Comparison of ENCODE assay signal across 8 cellular contexts in genomic region chr4:151760713-151761661, GRCh38. TPM values are rescaled to one million over a fixed set of nuclear protein-coding genes. Genes with fewer than 3 reads are reported as not detected.
DNase-seq lines count a peak whose midpoint lies in the region; ATAC-seq and TF ChIP-seq lines count a peak whose summit lies in the region.

Gene GATB (minus strand): TSS chr4:151761007. CDS start chr4:151760982, 25 bp downstream.

- no peaks in the 10 kb centered on the region for H3K27me3 ChIP-seq in CD4-positive, alpha-beta memory T cell (ENCODE audit: insufficient read depth, low read length)
- H3K27me3 ChIP-seq in dorsolateral prefrontal cortex (peaks cover 0 to 4% (median 0%) of the 10 kb centered on the region in 45 donors), liver (ENCODE audit: control insufficient read depth in 4 of 4, insufficient read depth in 4 of 4, low read length in 3 of 4) (no peaks in the 10 kb centered on the region)

- CTCF ChIA-PET in CD4-positive, alpha-beta memory T cell (lab: Charles Lee; ENCODE audit: partially characterized antibody), result interaction anchor here (1.3 to 1.5 kb wide), 2 partner anchors 9 to 42 kb away, joined by 3 read pairs; no protein-coding TSS in a partner anchor

- no peaks in the 10 kb centered on the region for H3K36me3 ChIP-seq in CD4-positive, alpha-beta memory T cell (ENCODE audit: insufficient read depth, low read length)
- peaks cover 0 to 14% (median 9%) of the 10 kb centered on the region in 4 donors for H3K36me3 ChIP-seq in liver (ENCODE audit: control insufficient read depth in 4 of 4, insufficient read depth in 3 of 4, low read depth in 1 of 4, low read length in 3 of 4)

- intact Hi-C loops in CD4-positive, alpha-beta memory T cell (cut with micrococcal nuclease), result loop anchor here (1.0 to 5.0 kb wide), 8 partner anchors 341 to 1018 kb away; partner anchors contain the start of genes ARFIP1, FBXW7, FHIP1A and RPS3A
- intact Hi-C loops in dorsolateral prefrontal cortex (cut with DNase I), result loop anchor here (2.0 to 10.0 kb wide), 5 partner anchors 44 to 664 kb away; partner anchors contain the start of gene RPS3A (in 1 of the 2)

- no peaks in the 10 kb centered on the region for H3K9me3 Mint-ChIP-seq in CD4-positive, alpha-beta memory T cell

- peaks cover 1% of the 10 kb centered on the region in 2 donors for H3K27me3 Mint-ChIP-seq in CD4-positive, alpha-beta memory T cell

- peak within 1 kb of the TSS; percentile 87 to 98 (median 97) for H3K27ac Mint-ChIP-seq in CD4-positive, alpha-beta memory T cell

- H3K36me3 Mint-ChIP-seq in CD4-positive, alpha-beta memory T cell, result peaks cover 11 to 14% of the 10 kb centered on the region in 2 donors

- H3K9me3 ChIP-seq in CD4-positive, alpha-beta memory T cell (ENCODE audit: control insufficient read depth in 1 of 2, low read length in 2 of 2), result no peaks in the 10 kb centered on the region
- H3K9me3 ChIP-seq in liver (ENCODE audit: control insufficient read depth in 4 of 4, low read length in 3 of 4), result no peaks in the 10 kb centered on the region

- 5% methylated on average over 35 of the region's 35 CpGs for WGBS in liver

- peak; percentile 91 to 97 (median 93) for DNase-seq in CD4-positive, alpha-beta memory T cell
- DNase-seq in NCI-H82 (lab: John Stamatoyannopoulos, UW) (peak; percentile 98), dorsolateral prefrontal cortex (peak; percentile 91 to 99 (median 96))
- DNase-seq in activated CD4-positive, alpha-beta T cell treated with anti-CD3 and anti-CD28 coated beads, Interleukin-2, amount 50 U/mL, for 48 hours, result peak; percentile 84 to 89
- DNase-seq in stimulated activated CD4-positive, alpha-beta T cell treated with anti-CD3 and anti-CD28 coated beads, Interleukin-4, amount 100 ng/mL, for 24 hours, result peak; percentile 94

- H3K4me1 ChIP-seq in CD4-positive, alpha-beta memory T cell (ENCODE audit: insufficient read depth, low read length), result peaks cover 13% of the 10 kb centered on the region
- H3K4me1 ChIP-seq in liver (ENCODE audit: control insufficient read depth in 4 of 4, insufficient read depth in 4 of 4, low read length in 3 of 4), result peaks cover 0 to 14% (median 14%) of the 10 kb centered on the region in 4 donors

- ATAC-seq in GM19438 (IDR thresholded peaks at IDR 0.05; ENCODE audit: low read depth, unreplicated experiment) (peak; percentile 100), HG03575 (IDR thresholded peaks at IDR 0.05; ENCODE audit: extremely low read depth, insufficient number of reproducible peaks, low FRiP score, unreplicated experiment) (peak; percentile 99)

- H3K4me1 Mint-ChIP-seq in CD4-positive, alpha-beta memory T cell, result peaks cover 13 to 19% (median 17%) of the 10 kb centered on the region in 4 donors

- H3K9ac ChIP-seq in liver (ENCODE audit: low read depth in 1 of 2, low read length in 2 of 2), result peak within 1 kb of the TSS; percentile 67 to 78

- H3K27ac ChIP-seq in CD4-positive, alpha-beta memory T cell (ENCODE audit: low read depth, low read length), result peak within 1 kb of the TSS; percentile 60
- H3K27ac ChIP-seq in dorsolateral prefrontal cortex, result peak within 1 kb of the TSS in 57 of 59 donors; percentile 7 to 93 (median 81)
- H3K27ac ChIP-seq in liver (ENCODE audit: low read depth in 1 of 2, low read length in 2 of 2), result peak within 1 kb of the TSS in 1 of 2 donors; percentile 33

- TF ChIP-seq RAD21 in liver (IDR thresholded peaks at IDR 0.05), result peak; percentile 68 to 72

- POLR2A ChIA-PET in CD4-positive, alpha-beta memory T cell (lab: Charles Lee; ENCODE audit: partially characterized antibody), result interaction anchor here (0.6 to 1.7 kb wide), 7 partner anchors 18 to 775 kb away, joined by 3 to 7 read pairs (median 3); partner anchors contain the start of genes FBXW7 and RPS3A

- H3K4me3 ChIP-seq in CD4-positive, alpha-beta memory T cell (ENCODE audit: low read length in 2 of 2), result peak within 1 kb of the TSS; percentile 77 to 84
- peak within 1 kb of the TSS; percentile 61 to 98 (median 85) for H3K4me3 ChIP-seq in dorsolateral prefrontal cortex
- peak within 1 kb of the TSS; percentile 79 to 93 (median 92) for H3K4me3 ChIP-seq in liver (ENCODE audit: low read depth in 1 of 3, low read length in 3 of 3)

- TF ChIP-seq CTCF in dorsolateral prefrontal cortex (IDR thresholded peaks at IDR 0.05 in 54 of 56, conservative IDR thresholded peaks at IDR 0.05 in 2 of 56; ENCODE audit: low read depth in 1 of 56, partially characterized antibody in 56 of 56), result peak in 55 of 56 donors; percentile 32 to 82 (median 69)
- TF ChIP-seq CTCF in liver (IDR thresholded peaks at IDR 0.05; ENCODE audit: low read depth, low read length, missing input control), result peak; percentile 31

- H3K4me3 Mint-ChIP-seq in CD4-positive, alpha-beta memory T cell, result peak within 1 kb of the TSS; percentile 96 to 100 (median 98)

TF ChIP-seq in liver, 16 proteins besides CTCF, POLR2A, EP300 and RAD21:
- TF ChIP-seq FOXA1 (IDR thresholded peaks at IDR 0.05), result no peak
- no peak for TF ChIP-seq HNF4A (conservative IDR thresholded peaks at IDR 0.05)
- TF ChIP-seq HNF4G (IDR thresholded peaks at IDR 0.05), result no peak
- peak in 1 of 2 donors; percentile 8 for TF ChIP-seq RXRA (IDR thresholded peaks at IDR 0.05)
- no peak for TF ChIP-seq NR2F2 (IDR thresholded peaks at IDR 0.05)
- peak; percentile 70 for TF ChIP-seq MAX (IDR thresholded peaks at IDR 0.05)
- peak; percentile 81 for TF ChIP-seq TAF1 (conservative IDR thresholded peaks at IDR 0.05)
- TF ChIP-seq JUND (IDR thresholded peaks at IDR 0.05), result peak in 1 of 2 donors; percentile 37
- peak; percentile 12 for TF ChIP-seq FOXA2 (IDR thresholded peaks at IDR 0.05)
- peak; percentile 99 for TF ChIP-seq YY1 (IDR thresholded peaks at IDR 0.05)
- no peak for TF ChIP-seq ATF3 (IDR thresholded peaks at IDR 0.05)
- peak; percentile 83 to 96 for TF ChIP-seq GABPA (IDR thresholded peaks at IDR 0.05 in 1 of 2, conservative IDR thresholded peaks at IDR 0.05 in 1 of 2)
- TF ChIP-seq SP1 (IDR thresholded peaks at IDR 0.05), result peak; percentile 56
- TF ChIP-seq REST (IDR thresholded peaks at IDR 0.05), result peak; percentile 52
- no peak for TF ChIP-seq EGR1 (IDR thresholded peaks at IDR 0.05; ENCODE audit: low read depth in 2 of 2)
- peak; percentile 92 for TF ChIP-seq ZBTB33 (IDR thresholded peaks at IDR 0.05)

RNA-seq across cellular contexts. Expression of gene GATB, which starts in this region (rescaled TPM):
- total RNA-seq in CD4-positive, alpha-beta memory T cell, result 10 to 100 TPM; 10.8 to 12.5 TPM
- polyA plus RNA-seq in CD4-positive, alpha-beta memory T cell, result 10 to 100 TPM; 10.6 to 13.1 TPM
- total RNA-seq in dorsolateral prefrontal cortex, result 100 to 1,000 TPM in 1 of 120 experiments, 10 to 100 TPM in 119; 36.7 to 100 (median 63.1) TPM
- total RNA-seq in liver, result 10 to 100 TPM; 11.4 to 13.6 TPM
- polyA plus RNA-seq in liver, result 10 to 100 TPM; 10.4 to 17.3 TPM
